17 cellular contexts compared by ENCODE assay signal in genomic region chr1:61187380-61188086, GRCh38.
A peak's percentile ranks its signal among the peaks of the same experiment; 100 is the strongest.
DNase-seq lines count a peak whose midpoint lies in the region; TF ChIP-seq lines count a peak whose summit lies in the region.
"Had no signal": no experiment of that assay in that cellular context is flagged by ENCODE, and none has a peak within 500 bp of the region (broad histone marks: within the 10 kb centered on the region; RNA-seq: fewer than 3 reads in every experiment).

No MANE protein-coding gene starts in this region.

- H3K4me1 Mint-ChIP-seq in activated CD4-positive, alpha-beta T cell treated with anti-CD3 and anti-CD28 coated beads, Interleukin-2, amount 10 ng/mL, durations not matched to agents 7 days and 5 days: no peaks in the 10 kb centered on the region

- TF ChIP-seq POLR2A in stomach (IDR thresholded peaks at IDR 0.05): no peak

- H3K27me3 Mint-ChIP-seq in activated CD4-positive, alpha-beta T cell treated with anti-CD3 and anti-CD28 coated beads, Interleukin-2, amount 10 ng/mL, durations not matched to agents 7 days and 5 days: peaks cover 7% of the 10 kb centered on the region
- H3K27me3 Mint-ChIP-seq: CD4-positive, alpha-beta memory T cell; stimulated activated naive CD8-positive, alpha-beta T cell treated with anti-CD3 and anti-CD28 coated beads, Interleukin-15, Interleukin-2, amounts not matched to agents 100 ng/mL and 50 ng/mL, for 24 hours had no signal

- H3K27ac Mint-ChIP-seq in activated CD4-positive, alpha-beta T cell treated with anti-CD3 and anti-CD28 coated beads, Interleukin-2, amount 10 ng/mL, durations not matched to agents 7 days and 5 days: no peak overlapping the region
- H3K27ac Mint-ChIP-seq: CD4-positive, alpha-beta memory T cell; stimulated activated naive CD8-positive, alpha-beta T cell treated with anti-CD3 and anti-CD28 coated beads, Interleukin-15, Interleukin-2, amounts not matched to agents 100 ng/mL and 50 ng/mL, for 24 hours; T-helper 1 cell treated with Interleukin-12 subunit alpha and Interleukin-12 subunit beta and Interleukin-4 antibody, amounts not matched to agents 30 μg/mL and 1 μg/mL, for 36 hours had no signal

- DNase-seq in G401 (ENCODE audit: low spot score) (peak; percentile 56), ascending aorta (ENCODE audit: low spot score in 2 of 2) (no peak), inferior parietal cortex (ENCODE audit: extremely low spot score) (peak; percentile 63), stomach (no peak), SKM-1 (lab: John Stamatoyannopoulos, UW; ENCODE audit: unreplicated experiment) (no peak), NCI-H1436 (lab: John Stamatoyannopoulos, UW) (no peak), kidney glomerular epithelial cell (lab: John Stamatoyannopoulos, UW) (no peak)
- DNase-seq in activated CD4-positive, alpha-beta T cell treated with anti-CD3 and anti-CD28 coated beads, Interleukin-2, amount 10 ng/mL, durations not matched to agents 7 days and 5 days: no peak
- DNase-seq: activated CD4-positive, alpha-beta T cell treated with anti-CD3 and anti-CD28 coated beads, Interleukin-2, amount 50 U/mL, for 48 hours; activated naive CD4-positive, alpha-beta T cell; activated T-cell treated with anti-CD3 and anti-CD28 coated beads for 4 hours; CD4-positive, alpha-beta memory T cell; NCI-H345; PC-9; SJCRH30 had no signal

- H3K9me3 Mint-ChIP-seq in activated CD4-positive, alpha-beta T cell treated with anti-CD3 and anti-CD28 coated beads, Interleukin-2, amount 10 ng/mL, durations not matched to agents 7 days and 5 days: no peaks in the 10 kb centered on the region
- H3K9me3 Mint-ChIP-seq: CD4-positive, alpha-beta memory T cell; stimulated activated naive CD8-positive, alpha-beta T cell treated with anti-CD3 and anti-CD28 coated beads, Interleukin-15, Interleukin-2, amounts not matched to agents 100 ng/mL and 50 ng/mL, for 24 hours; T-helper 1 cell treated with Interleukin-12 subunit alpha and Interleukin-12 subunit beta and Interleukin-4 antibody, amounts not matched to agents 30 μg/mL and 1 μg/mL, for 36 hours had no signal

- no peak for TF ChIP-seq EP300 in stomach (IDR thresholded peaks at IDR 0.05)

- peak overlapping the region; percentile 84 to 92 for H3K27ac ChIP-seq in ascending aorta
- H3K27ac ChIP-seq in stomach: peak overlapping the region in 3 of 5 donors; percentile 85 to 93 (median 91)
- H3K27ac ChIP-seq: PC-9, SJCRH30 had no signal

- H3K4me3 ChIP-seq in ascending aorta: no peak overlapping the region
- no peak overlapping the region for H3K4me3 ChIP-seq in stomach
- H3K4me3 ChIP-seq: PC-9, SJCRH30 had no signal

- intact Hi-C loops in ascending aorta (cut with DNase I) (loop anchor here (5.0 to 10.0 kb wide), 2 partner anchors 265 to 417 kb away; no protein-coding TSS in a partner anchor), stomach (cut with DNase I; ENCODE audit: low total_unique reads) (loop anchor here (10.0 kb wide), 1 partner anchor 137 kb away; no protein-coding TSS in a partner anchor)

- in situ Hi-C loops in G401 (cut with HindIII; ENCODE audit: low sequenced_read_pairs): no loop called here

- POLR2A ChIA-PET in activated CD4-positive, alpha-beta T cell treated with anti-CD3 and anti-CD28 coated beads, Interleukin-2, amount 10 ng/mL, durations not matched to agents 7 days and 5 days (lab: Charles Lee): no interaction called here

- H3K27me3 ChIP-seq in ascending aorta: no peaks in the 10 kb centered on the region
- no peaks in the 10 kb centered on the region for H3K27me3 ChIP-seq in stomach
- H3K27me3 ChIP-seq: SJCRH30 had no signal

- H3K4me1 ChIP-seq in ascending aorta: peaks cover 9 to 61% of the 10 kb centered on the region in 2 donors
- H3K4me1 ChIP-seq in stomach: peaks cover 32 to 73% (median 49%) of the 10 kb centered on the region in 4 donors

- H3K9me3 ChIP-seq in ascending aorta (no peaks in the 10 kb centered on the region), stomach (no peaks in the 10 kb centered on the region)
- H3K9me3 ChIP-seq: SJCRH30 had no signal

- WGBS in stomach, 5 donors: 81 to 92% (median 87%) methylated on average over 8 to 10 of the region's 10 CpGs

- CTCF ChIA-PET in activated CD4-positive, alpha-beta T cell treated with anti-CD3 and anti-CD28 coated beads, Interleukin-2, amount 10 ng/mL, durations not matched to agents 7 days and 5 days (lab: Charles Lee): interaction anchor here (1.2 kb wide), 1 partner anchor 10 kb away, joined by 3 read pairs; no protein-coding TSS in a partner anchor

- H3K36me3 ChIP-seq in ascending aorta (no peaks in the 10 kb centered on the region), stomach (no peaks in the 10 kb centered on the region)
- H3K36me3 ChIP-seq: SJCRH30 had no signal

- H3K4me3 Mint-ChIP-seq in activated CD4-positive, alpha-beta T cell treated with anti-CD3 and anti-CD28 coated beads, Interleukin-2, amount 10 ng/mL, durations not matched to agents 7 days and 5 days: no peak overlapping the region
- H3K4me3 Mint-ChIP-seq: CD4-positive, alpha-beta memory T cell; stimulated activated naive CD8-positive, alpha-beta T cell treated with anti-CD3 and anti-CD28 coated beads, Interleukin-15, Interleukin-2, amounts not matched to agents 100 ng/mL and 50 ng/mL, for 24 hours; T-helper 1 cell treated with Interleukin-12 subunit alpha and Interleukin-12 subunit beta and Interleukin-4 antibody, amounts not matched to agents 30 μg/mL and 1 μg/mL, for 36 hours had no signal

- H3K36me3 Mint-ChIP-seq in activated CD4-positive, alpha-beta T cell treated with anti-CD3 and anti-CD28 coated beads, Interleukin-2, amount 10 ng/mL, durations not matched to agents 7 days and 5 days (ENCODE audit: low read depth): no peaks in the 10 kb centered on the region
- H3K36me3 Mint-ChIP-seq: CD4-positive, alpha-beta memory T cell had no signal

- TF ChIP-seq CTCF in ascending aorta (IDR thresholded peaks at IDR 0.05): no peak
- no peak for TF ChIP-seq CTCF in stomach (IDR thresholded peaks at IDR 0.05)

Comparison
In these comparisons a context has a peak if more than half of its experiments do, and no peak if none do; other contexts are left out.
1. DNase-seq: peak in G401 (single experiment) and inferior parietal cortex (single experiment); none in ascending aorta (0 of 2), stomach (single experiment), SKM-1 (single experiment), NCI-H1436 (single experiment), kidney glomerular epithelial cell (single experiment) and activated CD4-positive, alpha-beta T cell treated with anti-CD3 and anti-CD28 coated beads, Interleukin-2, amount 10 ng/mL, durations not matched to agents 7 days and 5 days (single experiment).